8 cellular contexts compared by ENCODE assay signal in genomic region chr9:129783516-129784361, GRCh38. TPM values are rescaled to one million over a fixed set of nuclear protein-coding genes. Genes with fewer than 3 reads are reported as not detected.
DNase-seq lines count a peak whose midpoint lies in the region; ATAC-seq and TF ChIP-seq lines count a peak whose summit lies in the region.

No MANE protein-coding gene starts in this region.

- TF ChIP-seq CTCF in upper lobe of right lung (IDR thresholded peaks at IDR 0.05) = peak; percentile 93

- no peaks in the 10 kb centered on the region for H3K9me3 ChIP-seq in upper lobe of right lung

- CTCF ChIA-PET in activated naive CD4-positive, alpha-beta T cell treated with anti-CD3 and anti-CD28 coated beads for 36 hours (lab: Charles Lee) = interaction anchor here (0.5 to 7.9 kb wide), 20 partner anchors 12 to 653 kb away, joined by 3 to 81 read pairs (median 4); no protein-coding TSS in a partner anchor

- no peaks in the 10 kb centered on the region for H3K27me3 ChIP-seq in upper lobe of right lung

- no peak overlapping the region for H3K27ac ChIP-seq in upper lobe of right lung

- ATAC-seq in SK-N-SH treated with all-trans-retinoic acid at 6 μM for 48 hours (peak; percentile 98), upper lobe of right lung (peak; percentile 99), GM19397 (IDR thresholded peaks at IDR 0.05; ENCODE audit: unreplicated experiment) (no peak)

- H3K9me3 Mint-ChIP-seq in activated naive CD4-positive, alpha-beta T cell treated with anti-CD3 and anti-CD28 coated beads for 36 hours = no peaks in the 10 kb centered on the region

- H3K36me3 ChIP-seq in upper lobe of right lung = no peaks in the 10 kb centered on the region

- no peak overlapping the region for H3K27ac Mint-ChIP-seq in activated naive CD4-positive, alpha-beta T cell treated with anti-CD3 and anti-CD28 coated beads for 36 hours

- no peaks in the 10 kb centered on the region for H3K27me3 Mint-ChIP-seq in activated naive CD4-positive, alpha-beta T cell treated with anti-CD3 and anti-CD28 coated beads for 36 hours (ENCODE audit: low read depth)

- DNase-seq in ELR (ENCODE audit: low read depth) = peak; percentile 85
- DNase-seq in M059J (ENCODE audit: low read depth) = peak; percentile 69
- peak; percentile 85 for DNase-seq in activated naive CD4-positive, alpha-beta T cell treated with anti-CD3 and anti-CD28 coated beads for 36 hours
- DNase-seq in head of caudate nucleus = peak; percentile 42 to 91 (median 76)
- DNase-seq in posterior vena cava (ENCODE audit: low spot score) = peak; percentile 87
- DNase-seq in upper lobe of right lung = peak; percentile 67

- intact Hi-C loops in activated naive CD4-positive, alpha-beta T cell treated with anti-CD3 and anti-CD28 coated beads for 36 hours (cut with micrococcal nuclease) = loop anchor here (1.0 kb wide), 3 partner anchors 46 to 141 kb away; partner anchors contain the start of gene ASB6
- intact Hi-C loops in head of caudate nucleus (cut with DNase I) = loop anchor here (5.0 to 10.0 kb wide), 3 partner anchors 46 to 649 kb away; partner anchors contain the start of gene ASB6
- intact Hi-C loops in posterior vena cava (cut with DNase I) = loop anchor here (5.0 to 10.0 kb wide), 3 partner anchors 46 to 649 kb away; partner anchors contain the start of gene ASB6 (in 1 of the 2)
- intact Hi-C loops in upper lobe of right lung (cut with DNase I) = no loop called here

- no peaks in the 10 kb centered on the region for H3K36me3 Mint-ChIP-seq in activated naive CD4-positive, alpha-beta T cell treated with anti-CD3 and anti-CD28 coated beads for 36 hours (ENCODE audit: low read depth)

- H3K4me1 ChIP-seq in upper lobe of right lung = no peaks in the 10 kb centered on the region

- no peak overlapping the region for H3K4me3 Mint-ChIP-seq in activated naive CD4-positive, alpha-beta T cell treated with anti-CD3 and anti-CD28 coated beads for 36 hours

- no peak overlapping the region for H3K4me3 ChIP-seq in upper lobe of right lung

- peaks cover 5% of the 10 kb centered on the region for H3K4me1 Mint-ChIP-seq in activated naive CD4-positive, alpha-beta T cell treated with anti-CD3 and anti-CD28 coated beads for 36 hours (ENCODE audit: low read depth)

TF ChIP-seq in SK-N-SH treated with all-trans-retinoic acid at 6 μM for 48 hours, 23 proteins besides CTCF, POLR2A, EP300 and RAD21:
- TF ChIP-seq OSR1 (CRISPR knock-in tag; IDR thresholded peaks at IDR 0.05) = no peak
- no peak for TF ChIP-seq CREB5 (CRISPR knock-in tag; IDR thresholded peaks at IDR 0.05; ENCODE audit: low read depth)
- TF ChIP-seq PPARA (CRISPR knock-in tag; IDR thresholded peaks at IDR 0.05; ENCODE audit: borderline replicate concordance) = no peak
- TF ChIP-seq CSDC2 (CRISPR knock-in tag; IDR thresholded peaks at IDR 0.05) = no peak
- TF ChIP-seq POU6F1 (CRISPR knock-in tag; IDR thresholded peaks at IDR 0.05; ENCODE audit: borderline replicate concordance, low read depth) = no peak
- TF ChIP-seq ZFP30 (CRISPR knock-in tag; IDR thresholded peaks at IDR 0.05) = no peak
- TF ChIP-seq ZNF8 (CRISPR knock-in tag; IDR thresholded peaks at IDR 0.05) = no peak
- no peak for TF ChIP-seq ZFP3 (CRISPR knock-in tag; IDR thresholded peaks at IDR 0.05)
- no peak for TF ChIP-seq ZC3H10 (CRISPR knock-in tag; IDR thresholded peaks at IDR 0.05)
- TF ChIP-seq ISL1 (CRISPR knock-in tag; IDR thresholded peaks at IDR 0.05) = no peak
- TF ChIP-seq ZNF565 (CRISPR knock-in tag; conservative IDR thresholded peaks at IDR 0.05; ENCODE audit: low read depth) = no peak
- no peak for TF ChIP-seq PATZ1 (CRISPR knock-in tag; IDR thresholded peaks at IDR 0.05; ENCODE audit: borderline replicate concordance)
- no peak for TF ChIP-seq SNAI2 (CRISPR knock-in tag; IDR thresholded peaks at IDR 0.05)
- TF ChIP-seq TCF4 (CRISPR knock-in tag; IDR thresholded peaks at IDR 0.05; ENCODE audit: borderline replicate concordance) = no peak
- no peak for TF ChIP-seq RARB (CRISPR knock-in tag; IDR thresholded peaks at IDR 0.05)
TF ChIP-seq in SK-N-SH treated with all-trans-retinoic acid at 6 μM for 48 hours: peak in this region for 0.

RNA-seq across cellular contexts. Expression of gene TOR1B, which starts 19.2 kb away (rescaled TPM):
- 68.5 and 74.6 TPM in 2 replicates for total RNA-seq in M059J (2014; rRNA removed; shearing (Covaris generic))
- total RNA-seq in activated naive CD4-positive, alpha-beta T cell treated with anti-CD3 and anti-CD28 coated beads for 36 hours = 10 to 100 TPM; 18.8 to 21.3 TPM
- total RNA-seq in posterior vena cava = 10 to 100 TPM; 16.9 to 17.5 TPM
- total RNA-seq in upper lobe of right lung = 26.0 TPM

RNA-seq across cellular contexts. Expression of gene PTGES, which starts 30.9 kb away (rescaled TPM):
- 0.10 and 1.0 TPM in 2 replicates for total RNA-seq in M059J (2014; rRNA removed; shearing (Covaris generic))
- total RNA-seq in activated naive CD4-positive, alpha-beta T cell treated with anti-CD3 and anti-CD28 coated beads for 36 hours = under 1 TPM; 0.31 to 0.44 TPM
- total RNA-seq in posterior vena cava (10 to 100 TPM in 1 of 2 donors, 1 to 10 TPM in 1; 7.9 to 15.9 TPM), upper lobe of right lung (2.1 TPM)

RNA-seq across cellular contexts. Expression of gene TOR1A, which starts 40.2 kb away (rescaled TPM):
- total RNA-seq in M059J (2014; rRNA removed; shearing (Covaris generic)) = 100 and 104 TPM in 2 replicates
- 10 to 100 TPM; 26.2 to 28.2 TPM for total RNA-seq in activated naive CD4-positive, alpha-beta T cell treated with anti-CD3 and anti-CD28 coated beads for 36 hours
- total RNA-seq in posterior vena cava (10 to 100 TPM; 24.0 to 26.1 TPM), upper lobe of right lung (35.5 TPM)

RNA-seq across cellular contexts. Expression of gene C9orf78, which starts 51.3 kb away (rescaled TPM):
- total RNA-seq in M059J (2014; rRNA removed; shearing (Covaris generic)) = 49.9 and 51.4 TPM in 2 replicates
- 10 to 100 TPM; 45.3 to 45.7 TPM for total RNA-seq in activated naive CD4-positive, alpha-beta T cell treated with anti-CD3 and anti-CD28 coated beads for 36 hours
- 10 to 100 TPM; 31.3 to 40.0 TPM for total RNA-seq in posterior vena cava
- total RNA-seq in upper lobe of right lung = 36.6 TPM

RNA-seq across cellular contexts. Expression of gene USP20, which starts 51.5 kb away (rescaled TPM):
- 5.5 and 18.0 TPM in 2 replicates for total RNA-seq in M059J (2014; rRNA removed; shearing (Covaris generic))
- total RNA-seq in activated naive CD4-positive, alpha-beta T cell treated with anti-CD3 and anti-CD28 coated beads for 36 hours = 10 to 100 TPM; 54.7 to 54.9 TPM
- total RNA-seq in posterior vena cava (10 to 100 TPM; 25.8 to 26.0 TPM), upper lobe of right lung (21.4 TPM)
